In genomic region chr5:93578813-93579560, GRCh38 we compare ENCODE assay signal across 9 cellular contexts. TPM values are rescaled to one million over a fixed set of nuclear protein-coding genes. Genes with fewer than 3 reads are reported as not detected.
A peak's percentile ranks its signal among the peaks of the same experiment; 100 is the strongest.
DNase-seq lines count a peak whose midpoint lies in the region; ATAC-seq and TF ChIP-seq lines count a peak whose summit lies in the region.
"Had no signal": no experiment of that assay in that cellular context is flagged by ENCODE, and none has a peak within 500 bp of the region (broad histone marks: within the 10 kb centered on the region; RNA-seq: fewer than 3 reads in every experiment).

No MANE protein-coding gene starts in this region.

- TF ChIP-seq POLR2A in right lobe of liver (IDR thresholded peaks at IDR 0.05): no peak

- H3K9me3 ChIP-seq in right lobe of liver: no peaks in the 10 kb centered on the region
- H3K9me3 ChIP-seq in thoracic aorta: no peaks in the 10 kb centered on the region

- in situ Hi-C loops in astrocyte of the spinal cord (cut with HindIII; ENCODE audit: low sequenced_read_pairs): no loop called here

- intact Hi-C loops in right lobe of liver (cut with DNase I): no loop called here

- peak; percentile 5 to 35 (median 15) for ATAC-seq in right lobe of liver
- no peak for ATAC-seq in thoracic aorta (ENCODE audit: insufficient number of reproducible peaks, low FRiP score, low read depth)
- ATAC-seq in HG03095 (IDR thresholded peaks at IDR 0.05; ENCODE audit: unreplicated experiment): no peak
- ATAC-seq in HG03139 (IDR thresholded peaks at IDR 0.05; ENCODE audit: unreplicated experiment): no peak

- H3K36me3 ChIP-seq in right lobe of liver: no peaks in the 10 kb centered on the region
- H3K36me3 ChIP-seq in thoracic aorta: no peaks in the 10 kb centered on the region

- DNase-seq in NCI-H524 (lab: John Stamatoyannopoulos, UW) (peak; percentile 7 to 33), NCI-H524 treated with DMSO at 0.1 percent for 48 hours (lab: John Stamatoyannopoulos, UW) (no peak), astrocyte of the spinal cord (ENCODE audit: low read depth, low spot score) (peak; percentile 84), right lobe of liver (peak in 1 of 3 donors; percentile 64), thoracic aorta (ENCODE audit: low spot score) (no peak), AG08395 (ENCODE audit: low spot score) (no peak)
- DNase-seq: DND-41 had no signal

- TF ChIP-seq CTCF in astrocyte of the spinal cord (IDR thresholded peaks at IDR 0.05; ENCODE audit: low read depth, low read length): peak; percentile 8
- TF ChIP-seq CTCF in right lobe of liver (IDR thresholded peaks at IDR 0.05): no peak
- no peak for TF ChIP-seq CTCF in thoracic aorta (IDR thresholded peaks at IDR 0.05)

- H3K4me1 ChIP-seq in right lobe of liver (peaks cover 0 to 16% (median 0%) of the 10 kb centered on the region in 4 donors), thoracic aorta (ENCODE audit: control insufficient read depth in 1 of 2, low read depth in 2 of 2) (peaks cover 28 to 41% of the 10 kb centered on the region in 2 donors)

- WGBS in right lobe of liver (ENCODE audit: insufficient coverage, low coverage, low lambda C conversion rate, missing lambda C conversion rate): 18% methylated on average over 8 of the region's 35 CpGs

- H3K27ac ChIP-seq in right lobe of liver (peak overlapping the region; percentile 80 to 86 (median 83)), thoracic aorta (no peak overlapping the region)

- H3K27me3 ChIP-seq in right lobe of liver (peaks cover 0 to 4% of the 10 kb centered on the region in 2 donors), thoracic aorta (replicated peaks; ENCODE audit: insufficient read depth) (peaks cover 4% of the 10 kb centered on the region)

- H3K4me3 ChIP-seq in astrocyte of the spinal cord (ENCODE audit: low read depth, low read length) (peak overlapping the region; percentile 76), right lobe of liver (peak overlapping the region; percentile 47 to 61 (median 53)), thoracic aorta (peak overlapping the region; percentile 81)

RNA-seq across cellular contexts. Expression of gene NR2F1-AS1, which starts 2.0 kb away (rescaled TPM):
- total RNA-seq in right lobe of liver (1 to 10 TPM; 1.2 to 3.8 (median 2.3) TPM), thoracic aorta (1 to 10 TPM in 1 of 2 donors, under 1 TPM in 1; 0.54 to 8.7 TPM)

RNA-seq across cellular contexts. Expression of gene NR2F1, which starts 4.0 kb away (rescaled TPM):
- total RNA-seq in right lobe of liver (10 to 100 TPM in 2 of 6 experiments, 1 to 10 TPM in 4; 5.3 to 12.1 (median 9.4) TPM), thoracic aorta (1 to 10 TPM; 1.1 to 3.4 TPM)

Comparison
In these comparisons a context has a peak if more than half of its experiments do, and no peak if none do; other contexts are left out.
1. DNase-seq: peak in NCI-H524 (2 of 2) and astrocyte of the spinal cord (single experiment); none in NCI-H524 treated with DMSO at 0.1 percent for 48 hours (single experiment), thoracic aorta (single experiment) and AG08395 (single experiment).
2. ATAC-seq: peak in right lobe of liver (4 of 4); none in thoracic aorta (single experiment), HG03095 (single experiment) and HG03139 (single experiment).
3. H3K27ac ChIP-seq: peak in right lobe of liver (3 of 3); none in thoracic aorta (0 of 2).
4. Peak in every context shown above with its lines, with median percentiles within 50 percentile points of each other: H3K4me3 ChIP-seq.